Comparison of ENCODE assay signal across 19 cellular contexts in the genomic region with DNA sequence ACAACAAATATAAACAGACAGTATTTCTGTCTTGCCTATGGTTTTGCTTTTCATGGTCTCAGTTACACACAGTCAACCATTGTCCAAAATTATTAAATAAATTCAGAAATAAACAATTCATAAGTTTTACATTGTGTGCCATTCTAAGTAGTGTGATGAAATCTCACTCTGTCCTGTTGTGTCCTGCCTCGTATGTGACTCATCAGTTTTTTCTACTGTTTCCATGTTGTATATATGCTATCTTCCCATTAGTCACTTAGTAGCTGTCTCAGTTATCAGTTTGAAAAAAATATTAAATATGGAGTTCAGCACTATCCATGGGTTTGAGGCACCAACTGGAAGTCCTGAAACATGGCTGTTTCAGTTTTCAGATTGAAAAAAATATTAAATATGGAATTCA.
"Had no signal": no experiment of that assay in that cellular context is flagged by ENCODE, and none has a peak within 500 bp of the region (broad histone marks: within the 10 kb centered on the region; RNA-seq: fewer than 3 reads in every experiment).

No MANE protein-coding gene starts in this region.

- H3K9me3 ChIP-seq: MG63, Peyer's patch had no signal

- H3K36me3 ChIP-seq: MG63, Peyer's patch had no signal

- H3K27ac ChIP-seq: KMS-11, Peyer's patch had no signal

- DNase-seq: activated CD4-positive, alpha-beta T cell treated with anti-CD3 and anti-CD28 coated beads for 4 hours; activated CD8-positive, alpha-beta memory T cell treated with anti-CD3 and anti-CD28 coated beads, Interleukin-2, amount 10 ng/mL, durations not matched to agents 7 days and 5 days; activated effector memory CD4-positive, alpha-beta T cell treated with Interleukin-2 at 50 U/mL for 16 hours; activated naive CD4-positive, alpha-beta T cell; activated T-cell treated with anti-CD3 and anti-CD28 coated beads, Interleukin-2, amount 50 U/mL, for 24 hours; aorta; MG63; MV-4-11; NCI-H1092 treated with DMSO at 0.1 percent for 48 hours; NCI-H1436; NCI-H1694 treated with DMSO at 0.1 percent for 48 hours; NCI-H2029 treated with DMSO at 0.1 percent for 48 hours; NCI-H510A treated with DMSO at 0.1 percent for 48 hours; NCI-H69; NK-92 treated with Interleukin-12 subunit alpha and Interleukin-12 subunit beta, amount 100 ng/mL, for 24 hours; Peyer's patch; SHP77 treated with DMSO at 0.1 percent for 48 hours had no signal

- H3K27me3 ChIP-seq: MG63, Peyer's patch had no signal

- H3K4me1 ChIP-seq: Peyer's patch had no signal

- H3K4me3 ChIP-seq: MG63, Peyer's patch had no signal

- ATAC-seq: activated CD4-positive, CD25-positive, alpha-beta regulatory T cell treated with anti-CD3 and anti-CD28 coated beads, Interleukin-2, amount 50 U/mL, for 24 hours; activated CD8-positive, alpha-beta memory T cell treated with anti-CD3 and anti-CD28 coated beads, Interleukin-2, amount 10 ng/mL, durations not matched to agents 7 days and 5 days had no signal
